In the genomic region with DNA sequence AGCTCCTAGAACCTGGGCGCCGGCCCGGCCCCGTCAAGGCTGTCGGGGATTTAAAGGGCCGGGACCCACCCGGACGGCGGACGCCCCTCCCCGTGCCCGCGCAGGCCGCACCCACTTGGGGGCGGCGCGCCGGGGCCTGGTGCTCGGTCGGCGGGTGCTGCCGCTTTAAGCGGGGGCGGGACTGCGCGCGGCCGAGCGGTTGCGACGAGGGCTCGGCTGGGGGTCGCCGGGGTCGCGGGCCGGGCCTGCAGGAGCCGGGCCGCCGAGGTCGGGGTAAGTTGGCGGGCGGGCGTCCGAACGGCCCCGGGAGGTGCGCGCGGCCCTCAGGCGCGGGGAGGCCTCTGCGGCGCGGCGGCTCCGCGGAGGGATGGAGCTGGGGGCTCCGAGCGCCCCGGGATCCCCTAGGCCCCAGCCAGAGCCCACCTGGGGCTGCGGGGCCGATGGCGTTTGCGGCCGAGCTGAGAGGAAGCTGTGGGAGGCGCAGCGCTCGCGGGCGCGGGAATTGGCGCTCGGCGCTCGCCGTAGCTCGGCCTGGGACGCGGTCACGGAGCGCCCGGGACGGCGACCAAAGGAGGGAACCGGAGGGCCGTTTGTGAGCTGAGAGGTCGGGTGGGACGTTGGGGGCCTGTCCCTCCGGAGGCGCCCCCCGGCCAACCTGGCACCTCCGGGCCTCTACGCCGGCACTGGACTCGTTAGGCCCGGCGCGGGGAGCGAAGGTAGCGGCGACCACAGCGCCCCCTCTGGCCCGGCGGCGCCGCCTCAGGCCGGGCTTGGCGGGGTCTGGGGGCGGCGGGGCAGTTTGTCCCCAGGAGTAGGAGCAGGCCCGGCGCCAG, we compare ENCODE assay signal across 1 cellular context.
TF ChIP-seq lines count a peak whose summit lies in the region.

TSS of gene TRRAP (plus strand) at position 168 of the 833 bp plus-strand sequence. CDS start 2,619 bp downstream, outside the sequence.

TF ChIP-seq in K562, 482 proteins besides CTCF, POLR2A, EP300 and RAD21 (continued from another document and continues in another):
- TF ChIP-seq, protein P1, sequence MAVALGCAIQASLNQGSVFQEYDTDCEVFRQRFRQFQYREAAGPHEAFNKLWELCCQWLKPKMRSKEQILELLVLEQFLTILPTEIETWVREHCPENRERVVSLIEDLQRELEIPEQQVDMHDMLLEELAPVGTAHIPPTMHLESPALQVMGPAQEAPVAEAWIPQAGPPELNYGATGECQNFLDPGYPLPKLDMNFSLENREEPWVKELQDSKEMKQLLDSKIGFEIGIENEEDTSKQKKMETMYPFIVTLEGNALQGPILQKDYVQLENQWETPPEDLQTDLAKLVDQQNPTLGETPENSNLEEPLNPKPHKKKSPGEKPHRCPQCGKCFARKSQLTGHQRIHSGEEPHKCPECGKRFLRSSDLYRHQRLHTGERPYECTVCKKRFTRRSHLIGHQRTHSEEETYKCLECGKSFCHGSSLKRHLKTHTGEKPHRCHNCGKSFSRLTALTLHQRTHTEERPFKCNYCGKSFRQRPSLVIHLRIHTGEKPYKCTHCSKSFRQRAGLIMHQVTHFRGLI (CRISPR knock-in tag; IDR thresholded peaks at IDR 0.05): no peak
- TF ChIP-seq FOXA1 (IDR thresholded peaks at IDR 0.05; ENCODE audit: borderline replicate concordance) (no peak), DLX4 (CRISPR knock-in tag; IDR thresholded peaks at IDR 0.05) (no peak), FIP1L1 (IDR thresholded peaks at IDR 0.05; ENCODE audit: low read depth, low read length, poor library complexity, severe bottlenecking) (peak; percentile 90), ARID3A (IDR thresholded peaks at IDR 0.05; ENCODE audit: borderline replicate concordance, low read depth, low read length) (no peak), ZNF512 (tag; IDR thresholded peaks at IDR 0.05) (no peak), JUN (IDR thresholded peaks at IDR 0.05; ENCODE audit: borderline replicate concordance, low read depth, low read length) (peak; percentile 15; the same call in 1 of the 2 replicates), JUN (CRISPR knock-in tag; IDR thresholded peaks at IDR 0.05; ENCODE audit: borderline replicate concordance) (peak; percentile 45; the same call in 1 of the 2 replicates), MBD2 (IDR thresholded peaks at IDR 0.05; ENCODE audit: borderline replicate concordance, low read depth) (0 out of 2 replicates have a peak, but pooled peaks have one; percentile 53), RBFOX2 (IDR thresholded peaks at IDR 0.05; ENCODE audit: low read depth, low read length) (peak; percentile 89), CEBPB (tag; IDR thresholded peaks at IDR 0.05) (no peak), PCBP1 (IDR thresholded peaks at IDR 0.05; ENCODE audit: low read depth, low read length, poor library complexity, severe bottlenecking) (peak; percentile 82), NR4A1 (CRISPR knock-in tag; IDR thresholded peaks at IDR 0.05) (no peak), NR4A1 (tag; IDR thresholded peaks at IDR 0.05) (peak; percentile 85), CTBP1 (IDR thresholded peaks at IDR 0.05; ENCODE audit: borderline replicate concordance) (peak; percentile 60; the same call in 1 of the 2 replicates), PHF8 (IDR thresholded peaks at IDR 0.05; ENCODE audit: borderline replicate concordance, low read length) (peak; percentile 81; the same call in 1 of the 2 replicates), ZNF24 (IDR thresholded peaks at IDR 0.05) (0 out of 2 replicates have a peak, but pooled peaks have one; percentile 31), RBBP5 (IDR thresholded peaks at IDR 0.05; ENCODE audit: borderline replicate concordance, insufficient read depth, low read length, poor library complexity, severe bottlenecking) (peak; percentile 98), DACH1 (IDR thresholded peaks at IDR 0.05; ENCODE audit: partially characterized antibody) (no peak), ZNF280A (IDR thresholded peaks at IDR 0.05; ENCODE audit: low read depth, partially characterized antibody) (no peak), ZNF407 (IDR thresholded peaks at IDR 0.05; ENCODE audit: low read depth) (peak; percentile 92), ZNF707 (CRISPR knock-in tag; conservative IDR thresholded peaks at IDR 0.05) (no peak)
- TF ChIP-seq, protein P2, sequence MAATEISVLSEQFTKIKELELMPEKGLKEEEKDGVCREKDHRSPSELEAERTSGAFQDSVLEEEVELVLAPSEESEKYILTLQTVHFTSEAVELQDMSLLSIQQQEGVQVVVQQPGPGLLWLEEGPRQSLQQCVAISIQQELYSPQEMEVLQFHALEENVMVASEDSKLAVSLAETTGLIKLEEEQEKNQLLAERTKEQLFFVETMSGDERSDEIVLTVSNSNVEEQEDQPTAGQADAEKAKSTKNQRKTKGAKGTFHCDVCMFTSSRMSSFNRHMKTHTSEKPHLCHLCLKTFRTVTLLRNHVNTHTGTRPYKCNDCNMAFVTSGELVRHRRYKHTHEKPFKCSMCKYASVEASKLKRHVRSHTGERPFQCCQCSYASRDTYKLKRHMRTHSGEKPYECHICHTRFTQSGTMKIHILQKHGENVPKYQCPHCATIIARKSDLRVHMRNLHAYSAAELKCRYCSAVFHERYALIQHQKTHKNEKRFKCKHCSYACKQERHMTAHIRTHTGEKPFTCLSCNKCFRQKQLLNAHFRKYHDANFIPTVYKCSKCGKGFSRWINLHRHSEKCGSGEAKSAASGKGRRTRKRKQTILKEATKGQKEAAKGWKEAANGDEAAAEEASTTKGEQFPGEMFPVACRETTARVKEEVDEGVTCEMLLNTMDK (IDR thresholded peaks at IDR 0.05; ENCODE audit: borderline replicate concordance, insufficient read depth, low read depth, low read length, poor library complexity, severe bottlenecking): peak; percentile 100
- TF ChIP-seq, protein P3, sequence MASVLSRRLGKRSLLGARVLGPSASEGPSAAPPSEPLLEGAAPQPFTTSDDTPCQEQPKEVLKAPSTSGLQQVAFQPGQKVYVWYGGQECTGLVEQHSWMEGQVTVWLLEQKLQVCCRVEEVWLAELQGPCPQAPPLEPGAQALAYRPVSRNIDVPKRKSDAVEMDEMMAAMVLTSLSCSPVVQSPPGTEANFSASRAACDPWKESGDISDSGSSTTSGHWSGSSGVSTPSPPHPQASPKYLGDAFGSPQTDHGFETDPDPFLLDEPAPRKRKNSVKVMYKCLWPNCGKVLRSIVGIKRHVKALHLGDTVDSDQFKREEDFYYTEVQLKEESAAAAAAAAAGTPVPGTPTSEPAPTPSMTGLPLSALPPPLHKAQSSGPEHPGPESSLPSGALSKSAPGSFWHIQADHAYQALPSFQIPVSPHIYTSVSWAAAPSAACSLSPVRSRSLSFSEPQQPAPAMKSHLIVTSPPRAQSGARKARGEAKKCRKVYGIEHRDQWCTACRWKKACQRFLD (CRISPR knock-in tag; IDR thresholded peaks at IDR 0.05): peak; percentile 81
- TF ChIP-seq, protein P4, sequence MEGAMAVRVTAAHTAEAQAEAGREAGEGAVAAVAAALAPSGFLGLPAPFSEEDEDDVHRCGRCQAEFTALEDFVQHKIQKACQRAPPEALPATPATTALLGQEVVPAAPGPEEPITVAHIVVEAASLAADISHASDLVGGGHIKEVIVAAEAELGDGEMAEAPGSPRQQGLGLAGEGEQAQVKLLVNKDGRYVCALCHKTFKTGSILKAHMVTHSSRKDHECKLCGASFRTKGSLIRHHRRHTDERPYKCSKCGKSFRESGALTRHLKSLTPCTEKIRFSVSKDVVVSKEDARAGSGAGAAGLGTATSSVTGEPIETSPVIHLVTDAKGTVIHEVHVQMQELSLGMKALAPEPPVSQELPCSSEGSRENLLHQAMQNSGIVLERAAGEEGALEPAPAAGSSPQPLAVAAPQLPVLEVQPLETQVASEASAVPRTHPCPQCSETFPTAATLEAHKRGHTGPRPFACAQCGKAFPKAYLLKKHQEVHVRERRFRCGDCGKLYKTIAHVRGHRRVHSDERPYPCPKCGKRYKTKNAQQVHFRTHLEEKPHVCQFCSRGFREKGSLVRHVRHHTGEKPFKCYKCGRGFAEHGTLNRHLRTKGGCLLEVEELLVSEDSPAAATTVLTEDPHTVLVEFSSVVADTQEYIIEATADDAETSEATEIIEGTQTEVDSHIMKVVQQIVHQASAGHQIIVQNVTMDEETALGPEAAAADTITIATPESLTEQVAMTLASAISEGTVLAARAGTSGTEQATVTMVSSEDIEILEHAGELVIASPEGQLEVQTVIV (CRISPR knock-in tag; IDR thresholded peaks at IDR 0.05; ENCODE audit: borderline replicate concordance): 0 out of 2 replicates have a peak, but pooled peaks have one; percentile 27
